Comparison of ENCODE assay signal across 9 cellular contexts in genomic region chr7:101218236-101219130, GRCh38. TPM values are rescaled to one million over a fixed set of nuclear protein-coding genes. Genes with fewer than 3 reads are reported as not detected.
DNase-seq lines count a peak whose midpoint lies in the region; ATAC-seq and TF ChIP-seq lines count a peak whose summit lies in the region.
"Had no signal": no experiment of that assay in that cellular context is flagged by ENCODE, and none has a peak within 500 bp of the region (broad histone marks: within the 10 kb centered on the region; RNA-seq: fewer than 3 reads in every experiment).

No MANE protein-coding gene starts in this region.

- peak overlapping the region; percentile 89 for H2AFZ ChIP-seq in mammary epithelial cell (ENCODE audit: low read depth, low read length)

- dilution Hi-C loops in mammary epithelial cell (cut with HindIII; ENCODE audit: low sequenced_read_pairs), result loop anchor here (5.0 kb wide), 1 partner anchor 39 kb away; no protein-coding TSS in a partner anchor

- CTCF ChIA-PET in mammary epithelial cell (lab: Charles Lee; ENCODE audit: low non-redundant PET), result interaction anchor here (0.6 to 1.0 kb wide), 2 partner anchors 14 to 26 kb away, joined by 3 to 8 read pairs; partner anchors contain the start of gene FIS1

- H3K27me3 ChIP-seq in HUES48 (ENCODE audit: control insufficient read depth, insufficient read depth, low read length) (no peaks in the 10 kb centered on the region), mammary epithelial cell (ENCODE audit: insufficient read depth, low read length) (no peaks in the 10 kb centered on the region), mononuclear cell (ENCODE audit: insufficient read depth, low read length) (no peaks in the 10 kb centered on the region)

- BruUV-seq in mammary epithelial cell (replicated peaks; lab: Mats Ljungman, UMichigan), result TSS peak; percentile 48

- H3K9me3 ChIP-seq in HUES48 (ENCODE audit: control insufficient read depth, insufficient read depth, low read length) (no peaks in the 10 kb centered on the region), mammary epithelial cell (replicated peaks; ENCODE audit: insufficient read depth, low read length) (no peaks in the 10 kb centered on the region), mononuclear cell (ENCODE audit: low read depth, low read length) (no peaks in the 10 kb centered on the region)

- H3K4me3 ChIP-seq in HUES48 (ENCODE audit: low read depth, low read length) (peak overlapping the region; percentile 87), mammary epithelial cell (replicated peaks in 1 of 3; ENCODE audit: insufficient read depth in 1 of 3, low read depth in 2 of 3, low read length in 3 of 3) (peak overlapping the region; percentile 76 to 89 (median 78)), mononuclear cell (ENCODE audit: low read length) (peak overlapping the region; percentile 63)

- 11% methylated on average over 24 of the region's 26 CpGs for WGBS in mammary epithelial cell (ENCODE audit: low coverage, missing lambda C conversion rate)

- no peak for ATAC-seq in esophagus mucosa

- peak; percentile 91 for DNase-seq in DMS53 (lab: John Stamatoyannopoulos, UW)
- no peak for DNase-seq in DMS53 treated with DMSO at 0.1 percent for 48 hours (lab: John Stamatoyannopoulos, UW; ENCODE audit: unreplicated experiment)
- DNase-seq in mammary epithelial cell, result no peak
- no peak for DNase-seq in NCI-H187 treated with DMSO at 0.1 percent for 48 hours (lab: John Stamatoyannopoulos, UW)
- no peak for DNase-seq in NCI-H748 treated with DMSO at 0.1 percent for 48 hours (lab: John Stamatoyannopoulos, UW)

- H3K79me2 ChIP-seq in mammary epithelial cell (ENCODE audit: insufficient read depth, low read length), result peaks cover 79% of the 10 kb centered on the region

- H3K9ac ChIP-seq in HUES48 (ENCODE audit: low read depth, low read length) (peak overlapping the region; percentile 69), mammary epithelial cell (ENCODE audit: insufficient read depth, low read length) (peak overlapping the region; percentile 65)

- H3K4me2 ChIP-seq in mammary epithelial cell (ENCODE audit: insufficient read depth, low read depth, low read length), result peak overlapping the region; percentile 96

- in situ Hi-C loops in mammary epithelial cell (cut with MboI; ENCODE audit: low sequenced_read_pairs in 2 of 2), result no loop called here

- intact Hi-C loops in mammary epithelial cell (cut with micrococcal nuclease), result loop anchor here (1.0 kb wide), 1 partner anchor 26 kb away; no protein-coding TSS in a partner anchor

- peak overlapping the region; percentile 56 for H3K27ac ChIP-seq in HUES48 (ENCODE audit: low read depth, low read length)
- peak overlapping the region; percentile 89 for H3K27ac ChIP-seq in mammary epithelial cell (ENCODE audit: insufficient read depth, low read depth, low read length)

- TF ChIP-seq CTCF in mammary epithelial cell (conservative IDR thresholded peaks at IDR 0.05 in 1 of 2, IDR thresholded peaks at IDR 0.05 in 1 of 2; ENCODE audit: extremely low read depth in 1 of 2, insufficient read depth in 1 of 2, low read depth in 1 of 2, low read length in 2 of 2), result no peak

- H4K20me1 ChIP-seq in mammary epithelial cell (ENCODE audit: insufficient read depth, low read length), result no peaks in the 10 kb centered on the region

- H3K4me1 ChIP-seq in HUES48 (ENCODE audit: control insufficient read depth, insufficient read depth, low read length) (peaks cover 9% of the 10 kb centered on the region; the same call in 1 of the 2 replicates), mammary epithelial cell (ENCODE audit: insufficient read depth, low read length) (peaks cover 19% of the 10 kb centered on the region), mononuclear cell (ENCODE audit: insufficient read depth, low read length) (peaks cover 36% of the 10 kb centered on the region)

- H3K36me3 ChIP-seq in HUES48 (ENCODE audit: control insufficient read depth, insufficient read depth, low read length), result peaks cover 13% of the 10 kb centered on the region
- H3K36me3 ChIP-seq in mammary epithelial cell (ENCODE audit: insufficient read depth, low read length), result peaks cover 5% of the 10 kb centered on the region

RNA-seq across cellular contexts. Expression of gene ZNHIT1, which starts 0.5 kb away (rescaled TPM):
- total RNA-seq in mammary epithelial cell (10 to 100 TPM; 61.3 to 70.2 TPM), mononuclear cell (28.1 TPM), esophagus mucosa (53.8 TPM)
- 52.5 TPM for polyA plus RNA-seq in mammary epithelial cell
- polyA minus RNA-seq in mammary epithelial cell, result 61.9 TPM

RNA-seq across cellular contexts. Expression of gene PLOD3, which starts 1.1 kb away (rescaled TPM):
- total RNA-seq in mammary epithelial cell, result 100 to 1,000 TPM in 1 of 2 donors, 10 to 100 TPM in 1; 84.9 to 133 TPM
- polyA plus RNA-seq in mammary epithelial cell, result 112 TPM
- 152 TPM for polyA minus RNA-seq in mammary epithelial cell
- total RNA-seq in mononuclear cell, result 8.7 TPM
- total RNA-seq in esophagus mucosa, result 10.6 TPM

RNA-seq across cellular contexts. Expression of gene MOGAT3, which starts 17.6 kb away (rescaled TPM):
- total RNA-seq in mammary epithelial cell (not detected), mononuclear cell (not detected), esophagus mucosa (not detected)
- not detected for polyA plus RNA-seq in mammary epithelial cell
- polyA minus RNA-seq in mammary epithelial cell, result not detected
- total RNA-seq: dermis microvascular lymphatic vessel endothelial cell had no signal

RNA-seq across cellular contexts. Expression of gene CLDN15, which starts 19.1 kb away (rescaled TPM):
- 1 to 10 TPM; 3.0 to 6.6 TPM for total RNA-seq in mammary epithelial cell
- 2.6 TPM for polyA plus RNA-seq in mammary epithelial cell
- polyA minus RNA-seq in mammary epithelial cell, result not detected
- 4.5 TPM for total RNA-seq in mononuclear cell
- 2.9 TPM for total RNA-seq in esophagus mucosa

RNA-seq across cellular contexts. Expression of gene FIS1, which starts 26.4 kb away (rescaled TPM):
- 100 to 1,000 TPM; 106 to 160 TPM for total RNA-seq in mammary epithelial cell
- polyA plus RNA-seq in mammary epithelial cell, result 343 TPM
- polyA minus RNA-seq in mammary epithelial cell, result 81.8 TPM
- 83.9 TPM for total RNA-seq in mononuclear cell
- total RNA-seq in esophagus mucosa, result 143 TPM
